Comparison of ENCODE assay signal across 1 cellular context in the genomic region with DNA sequence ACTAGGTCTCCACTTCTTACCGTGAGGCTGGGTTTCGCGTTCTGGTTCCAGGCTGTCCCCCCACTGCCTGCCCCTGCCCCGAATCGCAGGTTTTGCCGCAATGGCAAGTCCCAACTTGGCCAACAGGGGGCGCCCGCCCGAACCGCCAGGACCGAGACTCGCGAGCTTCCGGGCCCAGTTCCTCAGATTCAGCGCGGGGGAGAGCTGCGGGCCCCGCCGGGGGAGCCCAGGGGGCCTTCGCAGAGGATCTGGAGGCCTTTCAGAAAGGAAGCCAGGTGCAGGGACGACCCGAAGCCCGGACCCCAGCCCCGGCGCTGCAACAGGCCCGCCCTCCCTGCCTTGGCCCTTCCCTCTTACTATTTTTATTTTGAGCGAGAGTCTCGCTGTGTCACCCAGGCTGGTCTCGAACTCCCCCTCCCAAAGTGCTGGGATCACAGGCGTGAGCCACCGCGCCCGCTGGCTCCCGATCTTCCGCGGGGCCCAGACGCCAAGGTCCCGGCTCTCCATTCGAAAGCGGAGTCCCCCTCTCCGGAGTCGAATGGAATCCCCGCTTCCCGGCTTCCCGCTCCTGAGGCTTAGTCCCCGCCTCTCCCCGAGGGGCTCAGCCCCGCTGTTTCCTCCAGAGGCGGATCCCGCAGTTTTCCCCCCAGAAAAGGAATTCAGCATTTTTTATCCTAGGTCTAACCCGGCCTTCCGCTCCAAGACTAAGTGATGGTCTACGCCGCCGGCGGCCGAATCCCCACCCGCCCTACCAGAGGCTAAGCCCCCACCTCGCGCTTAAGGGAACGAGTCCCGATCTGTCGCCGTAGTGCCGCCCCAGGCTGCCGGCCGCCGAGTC.
TF ChIP-seq lines count a peak whose summit lies in the region.

No MANE protein-coding gene starts in this region.

TF ChIP-seq in HepG2, 621 proteins besides CTCF, POLR2A, EP300 and RAD21 (continued from another document and continues in another):
- TF ChIP-seq, protein P1, sequence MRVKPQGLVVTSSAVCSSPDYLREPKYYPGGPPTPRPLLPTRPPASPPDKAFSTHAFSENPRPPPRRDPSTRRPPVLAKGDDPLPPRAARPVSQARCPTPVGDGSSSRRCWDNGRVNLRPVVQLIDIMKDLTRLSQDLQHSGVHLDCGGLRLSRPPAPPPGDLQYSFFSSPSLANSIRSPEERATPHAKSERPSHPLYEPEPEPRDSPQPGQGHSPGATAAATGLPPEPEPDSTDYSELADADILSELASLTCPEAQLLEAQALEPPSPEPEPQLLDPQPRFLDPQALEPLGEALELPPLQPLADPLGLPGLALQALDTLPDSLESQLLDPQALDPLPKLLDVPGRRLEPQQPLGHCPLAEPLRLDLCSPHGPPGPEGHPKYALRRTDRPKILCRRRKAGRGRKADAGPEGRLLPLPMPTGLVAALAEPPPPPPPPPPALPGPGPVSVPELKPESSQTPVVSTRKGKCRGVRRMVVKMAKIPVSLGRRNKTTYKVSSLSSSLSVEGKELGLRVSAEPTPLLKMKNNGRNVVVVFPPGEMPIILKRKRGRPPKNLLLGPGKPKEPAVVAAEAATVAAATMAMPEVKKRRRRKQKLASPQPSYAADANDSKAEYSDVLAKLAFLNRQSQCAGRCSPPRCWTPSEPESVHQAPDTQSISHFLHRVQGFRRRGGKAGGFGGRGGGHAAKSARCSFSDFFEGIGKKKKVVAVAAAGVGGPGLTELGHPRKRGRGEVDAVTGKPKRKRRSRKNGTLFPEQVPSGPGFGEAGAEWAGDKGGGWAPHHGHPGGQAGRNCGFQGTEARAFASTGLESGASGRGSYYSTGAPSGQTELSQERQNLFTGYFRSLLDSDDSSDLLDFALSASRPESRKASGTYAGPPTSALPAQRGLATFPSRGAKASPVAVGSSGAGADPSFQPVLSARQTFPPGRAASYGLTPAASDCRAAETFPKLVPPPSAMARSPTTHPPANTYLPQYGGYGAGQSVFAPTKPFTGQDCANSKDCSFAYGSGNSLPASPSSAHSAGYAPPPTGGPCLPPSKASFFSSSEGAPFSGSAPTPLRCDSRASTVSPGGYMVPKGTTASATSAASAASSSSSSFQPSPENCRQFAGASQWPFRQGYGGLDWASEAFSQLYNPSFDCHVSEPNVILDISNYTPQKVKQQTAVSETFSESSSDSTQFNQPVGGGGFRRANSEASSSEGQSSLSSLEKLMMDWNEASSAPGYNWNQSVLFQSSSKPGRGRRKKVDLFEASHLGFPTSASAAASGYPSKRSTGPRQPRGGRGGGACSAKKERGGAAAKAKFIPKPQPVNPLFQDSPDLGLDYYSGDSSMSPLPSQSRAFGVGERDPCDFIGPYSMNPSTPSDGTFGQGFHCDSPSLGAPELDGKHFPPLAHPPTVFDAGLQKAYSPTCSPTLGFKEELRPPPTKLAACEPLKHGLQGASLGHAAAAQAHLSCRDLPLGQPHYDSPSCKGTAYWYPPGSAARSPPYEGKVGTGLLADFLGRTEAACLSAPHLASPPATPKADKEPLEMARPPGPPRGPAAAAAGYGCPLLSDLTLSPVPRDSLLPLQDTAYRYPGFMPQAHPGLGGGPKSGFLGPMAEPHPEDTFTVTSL (CRISPR knock-in tag; IDR thresholded peaks at IDR 0.05; ENCODE audit: borderline replicate concordance) = no peak
- TF ChIP-seq ZSCAN21 (CRISPR knock-in tag; IDR thresholded peaks at IDR 0.05; ENCODE audit: borderline replicate concordance) (peak; percentile 80), ZNF883 (CRISPR knock-in tag; IDR thresholded peaks at IDR 0.05; ENCODE audit: not compliant biosample characterization) (peak; percentile 58), SCMH1 (CRISPR knock-in tag; IDR thresholded peaks at IDR 0.05; ENCODE audit: borderline replicate concordance) (no peak), FOXK1 (CRISPR knock-in tag; IDR thresholded peaks at IDR 0.05; ENCODE audit: borderline replicate concordance, low read depth) (peak; percentile 57; the same call in 1 of the 2 replicates), IKZF5 (CRISPR knock-in tag; IDR thresholded peaks at IDR 0.05) (peak; percentile 82), ZNF652 (CRISPR knock-in tag; IDR thresholded peaks at IDR 0.05; ENCODE audit: borderline replicate concordance, low read depth) (no peak), SIN3A (IDR thresholded peaks at IDR 0.05; ENCODE audit: borderline replicate concordance, low read depth, low read length) (peak; percentile 74; the same call in 1 of the 2 replicates), SAP130 (CRISPR knock-in tag; IDR thresholded peaks at IDR 0.05; ENCODE audit: low read depth) (peak; percentile 73), HDAC6 (IDR thresholded peaks at IDR 0.05; ENCODE audit: low read depth, low read length) (no peak), ZNF383 (CRISPR knock-in tag; IDR thresholded peaks at IDR 0.05; ENCODE audit: borderline replicate concordance) (no peak), TBX3 (IDR thresholded peaks at IDR 0.05; ENCODE audit: borderline replicate concordance) (no peak), ZNF543 (CRISPR knock-in tag; IDR thresholded peaks at IDR 0.05) (no peak), MTA1 (CRISPR knock-in tag; IDR thresholded peaks at IDR 0.05; ENCODE audit: borderline replicate concordance) (peak; percentile 72; the same call in 1 of the 2 replicates), ZBTB26 (CRISPR knock-in tag; IDR thresholded peaks at IDR 0.05; ENCODE audit: borderline replicate concordance) (peak; percentile 52; the same call in 1 of the 2 replicates)
- TF ChIP-seq, protein P2, sequence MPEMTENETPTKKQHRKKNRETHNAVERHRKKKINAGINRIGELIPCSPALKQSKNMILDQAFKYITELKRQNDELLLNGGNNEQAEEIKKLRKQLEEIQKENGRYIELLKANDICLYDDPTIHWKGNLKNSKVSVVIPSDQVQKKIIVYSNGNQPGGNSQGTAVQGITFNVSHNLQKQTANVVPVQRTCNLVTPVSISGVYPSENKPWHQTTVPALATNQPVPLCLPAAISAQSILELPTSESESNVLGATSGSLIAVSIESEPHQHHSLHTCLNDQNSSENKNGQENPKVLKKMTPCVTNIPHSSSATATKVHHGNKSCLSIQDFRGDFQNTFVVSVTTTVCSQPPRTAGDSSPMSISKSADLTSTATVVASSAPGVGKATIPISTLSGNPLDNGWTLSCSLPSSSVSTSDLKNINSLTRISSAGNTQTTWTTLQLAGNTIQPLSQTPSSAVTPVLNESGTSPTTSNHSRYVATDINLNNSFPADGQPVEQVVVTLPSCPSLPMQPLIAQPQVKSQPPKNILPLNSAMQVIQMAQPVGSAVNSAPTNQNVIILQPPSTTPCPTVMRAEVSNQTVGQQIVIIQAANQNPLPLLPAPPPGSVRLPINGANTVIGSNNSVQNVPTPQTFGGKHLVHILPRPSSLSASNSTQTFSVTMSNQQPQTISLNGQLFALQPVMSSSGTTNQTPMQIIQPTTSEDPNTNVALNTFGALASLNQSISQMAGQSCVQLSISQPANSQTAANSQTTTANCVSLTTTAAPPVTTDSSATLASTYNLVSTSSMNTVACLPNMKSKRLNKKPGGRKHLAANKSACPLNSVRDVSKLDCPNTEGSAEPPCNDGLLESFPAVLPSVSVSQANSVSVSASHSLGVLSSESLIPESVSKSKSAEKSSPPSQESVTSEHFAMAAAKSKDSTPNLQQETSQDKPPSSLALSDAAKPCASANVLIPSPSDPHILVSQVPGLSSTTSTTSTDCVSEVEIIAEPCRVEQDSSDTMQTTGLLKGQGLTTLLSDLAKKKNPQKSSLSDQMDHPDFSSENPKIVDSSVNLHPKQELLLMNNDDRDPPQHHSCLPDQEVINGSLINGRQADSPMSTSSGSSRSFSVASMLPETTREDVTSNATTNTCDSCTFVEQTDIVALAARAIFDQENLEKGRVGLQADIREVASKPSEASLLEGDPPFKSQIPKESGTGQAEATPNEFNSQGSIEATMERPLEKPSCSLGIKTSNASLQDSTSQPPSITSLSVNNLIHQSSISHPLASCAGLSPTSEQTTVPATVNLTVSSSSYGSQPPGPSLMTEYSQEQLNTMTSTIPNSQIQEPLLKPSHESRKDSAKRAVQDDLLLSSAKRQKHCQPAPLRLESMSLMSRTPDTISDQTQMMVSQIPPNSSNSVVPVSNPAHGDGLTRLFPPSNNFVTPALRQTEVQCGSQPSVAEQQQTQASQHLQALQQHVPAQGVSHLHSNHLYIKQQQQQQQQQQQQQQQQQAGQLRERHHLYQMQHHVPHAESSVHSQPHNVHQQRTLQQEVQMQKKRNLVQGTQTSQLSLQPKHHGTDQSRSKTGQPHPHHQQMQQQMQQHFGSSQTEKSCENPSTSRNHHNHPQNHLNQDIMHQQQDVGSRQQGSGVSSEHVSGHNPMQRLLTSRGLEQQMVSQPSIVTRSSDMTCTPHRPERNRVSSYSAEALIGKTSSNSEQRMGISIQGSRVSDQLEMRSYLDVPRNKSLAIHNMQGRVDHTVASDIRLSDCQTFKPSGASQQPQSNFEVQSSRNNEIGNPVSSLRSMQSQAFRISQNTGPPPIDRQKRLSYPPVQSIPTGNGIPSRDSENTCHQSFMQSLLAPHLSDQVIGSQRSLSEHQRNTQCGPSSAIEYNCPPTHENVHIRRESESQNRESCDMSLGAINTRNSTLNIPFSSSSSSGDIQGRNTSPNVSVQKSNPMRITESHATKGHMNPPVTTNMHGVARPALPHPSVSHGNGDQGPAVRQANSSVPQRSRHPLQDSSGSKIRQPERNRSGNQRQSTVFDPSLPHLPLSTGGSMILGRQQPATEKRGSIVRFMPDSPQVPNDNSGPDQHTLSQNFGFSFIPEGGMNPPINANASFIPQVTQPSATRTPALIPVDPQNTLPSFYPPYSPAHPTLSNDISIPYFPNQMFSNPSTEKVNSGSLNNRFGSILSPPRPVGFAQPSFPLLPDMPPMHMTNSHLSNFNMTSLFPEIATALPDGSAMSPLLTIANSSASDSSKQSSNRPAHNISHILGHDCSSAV (CRISPR knock-in tag; IDR thresholded peaks at IDR 0.05; ENCODE audit: borderline replicate concordance) = no peak
- TF ChIP-seq, protein P3, sequence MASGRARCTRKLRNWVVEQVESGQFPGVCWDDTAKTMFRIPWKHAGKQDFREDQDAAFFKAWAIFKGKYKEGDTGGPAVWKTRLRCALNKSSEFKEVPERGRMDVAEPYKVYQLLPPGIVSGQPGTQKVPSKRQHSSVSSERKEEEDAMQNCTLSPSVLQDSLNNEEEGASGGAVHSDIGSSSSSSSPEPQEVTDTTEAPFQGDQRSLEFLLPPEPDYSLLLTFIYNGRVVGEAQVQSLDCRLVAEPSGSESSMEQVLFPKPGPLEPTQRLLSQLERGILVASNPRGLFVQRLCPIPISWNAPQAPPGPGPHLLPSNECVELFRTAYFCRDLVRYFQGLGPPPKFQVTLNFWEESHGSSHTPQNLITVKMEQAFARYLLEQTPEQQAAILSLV (CRISPR knock-in tag; IDR thresholded peaks at IDR 0.05; ENCODE audit: borderline replicate concordance) = no peak
- TF ChIP-seq, protein P4, sequence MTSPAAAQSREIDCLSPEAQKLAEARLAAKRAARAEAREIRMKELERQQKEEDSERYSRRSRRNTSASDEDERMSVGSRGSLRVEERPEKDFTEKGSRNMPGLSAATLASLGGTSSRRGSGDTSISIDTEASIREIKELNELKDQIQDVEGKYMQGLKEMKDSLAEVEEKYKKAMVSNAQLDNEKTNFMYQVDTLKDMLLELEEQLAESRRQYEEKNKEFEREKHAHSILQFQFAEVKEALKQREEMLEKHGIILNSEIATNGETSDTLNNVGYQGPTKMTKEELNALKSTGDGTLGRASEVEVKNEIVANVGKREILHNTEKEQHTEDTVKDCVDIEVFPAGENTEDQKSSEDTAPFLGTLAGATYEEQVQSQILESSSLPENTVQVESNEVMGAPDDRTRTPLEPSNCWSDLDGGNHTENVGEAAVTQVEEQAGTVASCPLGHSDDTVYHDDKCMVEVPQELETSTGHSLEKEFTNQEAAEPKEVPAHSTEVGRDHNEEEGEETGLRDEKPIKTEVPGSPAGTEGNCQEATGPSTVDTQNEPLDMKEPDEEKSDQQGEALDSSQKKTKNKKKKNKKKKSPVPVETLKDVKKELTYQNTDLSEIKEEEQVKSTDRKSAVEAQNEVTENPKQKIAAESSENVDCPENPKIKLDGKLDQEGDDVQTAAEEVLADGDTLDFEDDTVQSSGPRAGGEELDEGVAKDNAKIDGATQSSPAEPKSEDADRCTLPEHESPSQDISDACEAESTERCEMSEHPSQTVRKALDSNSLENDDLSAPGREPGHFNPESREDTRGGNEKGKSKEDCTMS (CRISPR knock-in tag; conservative IDR thresholded peaks at IDR 0.05) = no peak
- TF ChIP-seq, protein P5, sequence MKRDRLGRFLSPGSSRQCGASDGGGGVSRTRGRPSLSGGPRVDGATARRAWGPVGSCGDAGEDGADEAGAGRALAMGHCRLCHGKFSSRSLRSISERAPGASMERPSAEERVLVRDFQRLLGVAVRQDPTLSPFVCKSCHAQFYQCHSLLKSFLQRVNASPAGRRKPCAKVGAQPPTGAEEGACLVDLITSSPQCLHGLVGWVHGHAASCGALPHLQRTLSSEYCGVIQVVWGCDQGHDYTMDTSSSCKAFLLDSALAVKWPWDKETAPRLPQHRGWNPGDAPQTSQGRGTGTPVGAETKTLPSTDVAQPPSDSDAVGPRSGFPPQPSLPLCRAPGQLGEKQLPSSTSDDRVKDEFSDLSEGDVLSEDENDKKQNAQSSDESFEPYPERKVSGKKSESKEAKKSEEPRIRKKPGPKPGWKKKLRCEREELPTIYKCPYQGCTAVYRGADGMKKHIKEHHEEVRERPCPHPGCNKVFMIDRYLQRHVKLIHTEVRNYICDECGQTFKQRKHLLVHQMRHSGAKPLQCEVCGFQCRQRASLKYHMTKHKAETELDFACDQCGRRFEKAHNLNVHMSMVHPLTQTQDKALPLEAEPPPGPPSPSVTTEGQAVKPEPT (CRISPR knock-in tag; IDR thresholded peaks at IDR 0.05; ENCODE audit: low read depth) = 0 out of 2 replicates have a peak, but pooled peaks have one; percentile 46
